In the genomic region with DNA sequence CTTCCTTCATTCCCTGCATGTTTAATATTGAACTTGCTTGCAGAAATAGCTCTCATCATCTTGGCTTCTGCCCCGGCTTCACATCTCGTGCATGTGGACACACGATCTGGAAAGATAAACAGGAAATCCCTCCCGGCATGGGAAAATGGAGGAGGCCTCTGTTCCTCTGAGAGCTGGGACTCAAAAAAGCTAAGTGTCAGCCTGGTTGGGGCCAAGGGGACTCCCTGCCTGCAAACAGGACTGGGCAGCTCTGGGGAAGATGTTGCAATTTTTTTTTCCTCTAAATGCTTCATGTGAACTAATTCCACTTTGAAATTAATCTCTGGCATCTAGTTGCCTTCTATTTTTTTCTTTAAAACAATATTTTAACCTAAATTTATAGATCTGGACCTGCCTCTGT, we compare ENCODE assay signal across 7 cellular contexts. TPM values are rescaled to one million over a fixed set of nuclear protein-coding genes. Genes with fewer than 3 reads are reported as not detected.
DNase-seq lines count a peak whose midpoint lies in the region; ATAC-seq and TF ChIP-seq lines count a peak whose summit lies in the region.

No MANE protein-coding gene starts in this region.

- no peak overlapping the region for H3K4me3 Mint-ChIP-seq in activated T-helper 17 cell treated with anti-CD3 and anti-CD28 coated beads, Interleukin-2, amount 50 U/mL, for 72 hours

- TF ChIP-seq CTCF in adrenal gland (IDR thresholded peaks at IDR 0.05) (no peak), upper lobe of left lung (IDR thresholded peaks at IDR 0.05) (no peak)

- no peaks in the 10 kb centered on the region for H3K4me1 Mint-ChIP-seq in activated T-helper 17 cell treated with anti-CD3 and anti-CD28 coated beads, Interleukin-2, amount 50 U/mL, for 72 hours

- TF ChIP-seq POLR2A in adrenal gland (IDR thresholded peaks at IDR 0.05): no peak
- TF ChIP-seq POLR2A in upper lobe of left lung (IDR thresholded peaks at IDR 0.05): no peak

- H3K4me1 ChIP-seq in adrenal gland (replicated peaks in 1 of 2) (peaks cover 0 to 23% of the 10 kb centered on the region in 2 donors), upper lobe of left lung (peaks cover 47 to 56% (median 51%) of the 10 kb centered on the region in 4 donors)

- H3K27ac Mint-ChIP-seq in activated T-helper 17 cell treated with anti-CD3 and anti-CD28 coated beads, Interleukin-2, amount 50 U/mL, for 72 hours: no peak overlapping the region

- peak; percentile 64 to 81 for ATAC-seq in upper lobe of left lung (ENCODE audit: low FRiP score in 2 of 2)
- no peak for ATAC-seq in activated T-helper 17 cell treated with anti-CD3 and anti-CD28 coated beads, Interleukin-2, amount 50 U/mL, for 72 hours (replicated peaks)
- no peak for ATAC-seq in HG02840 (IDR thresholded peaks at IDR 0.05; ENCODE audit: low FRiP score, unreplicated experiment)

- H3K27me3 ChIP-seq in adrenal gland (no peaks in the 10 kb centered on the region), upper lobe of left lung (no peaks in the 10 kb centered on the region)

- 12 to 39% (median 25%) methylated on average over 4 of the region's 4 CpGs for WGBS in adrenal gland, 4 donors
- WGBS in upper lobe of left lung, 2 donors: 7 to 16% methylated on average over 4 of the region's 4 CpGs

- H3K27ac ChIP-seq in adrenal gland: no peak overlapping the region
- peak overlapping the region; percentile 5 to 56 (median 52) for H3K27ac ChIP-seq in upper lobe of left lung

- intact Hi-C loops in adrenal gland (cut with DNase I): no loop called here

- peak; percentile 84 for DNase-seq in M059J (ENCODE audit: low read depth)
- DNase-seq in adrenal gland: peak; percentile 52 to 84 (median 71)
- peak; percentile 70 for DNase-seq in iris pigment epithelial cell (ENCODE audit: low read depth)
- peak in 1 of 2 donors; percentile 76 for DNase-seq in upper lobe of left lung
- no peak for DNase-seq in GF-D8 (lab: John Stamatoyannopoulos, UW)

- no peaks in the 10 kb centered on the region for H3K36me3 Mint-ChIP-seq in activated T-helper 17 cell treated with anti-CD3 and anti-CD28 coated beads, Interleukin-2, amount 50 U/mL, for 72 hours (ENCODE audit: low read depth)

- H3K9me3 ChIP-seq in adrenal gland (replicated peaks in 1 of 3) (no peaks in the 10 kb centered on the region), upper lobe of left lung (no peaks in the 10 kb centered on the region)

- no peaks in the 10 kb centered on the region for H3K9me3 Mint-ChIP-seq in activated T-helper 17 cell treated with anti-CD3 and anti-CD28 coated beads, Interleukin-2, amount 50 U/mL, for 72 hours

- peaks cover under 1% of the 10 kb centered on the region for H3K27me3 Mint-ChIP-seq in activated T-helper 17 cell treated with anti-CD3 and anti-CD28 coated beads, Interleukin-2, amount 50 U/mL, for 72 hours

- H3K36me3 ChIP-seq in adrenal gland (replicated peaks in 1 of 2) (no peaks in the 10 kb centered on the region), upper lobe of left lung (no peaks in the 10 kb centered on the region)

- H3K4me3 ChIP-seq in adrenal gland (no peak overlapping the region), upper lobe of left lung (no peak overlapping the region)

- peak in 2 of 4 donors; percentile 81 for TF ChIP-seq EP300 in upper lobe of left lung (IDR thresholded peaks at IDR 0.05)

RNA-seq across cellular contexts. Expression of a gene that starts 24.8 kb away (rescaled TPM):
- 7.3 and 13.8 TPM in 2 replicates for total RNA-seq in M059J (2014; rRNA removed; shearing (Covaris generic))
- total RNA-seq in adrenal gland (100 to 1,000 TPM in 1 of 8 donors, 10 to 100 TPM in 7; 42.7 to 121 (median 59.6) TPM), upper lobe of left lung (10 to 100 TPM; 39.9 to 90.6 (median 57.5) TPM)
- 10 to 100 TPM in 1 of 3 donors, 1 to 10 TPM in 2; 7.7 to 15.5 (median 8.9) TPM for polyA plus RNA-seq in adrenal gland
- total RNA-seq in activated T-helper 17 cell treated with anti-CD3 and anti-CD28 coated beads, Interleukin-2, amount 50 U/mL, for 72 hours: 1 to 10 TPM; 5.8 to 6.9 TPM

RNA-seq across cellular contexts. Expression of a gene that starts 29.4 kb away (rescaled TPM):
- total RNA-seq in M059J (2014; rRNA removed; shearing (Covaris generic)): 0.39 and 0.81 TPM in 2 replicates
- total RNA-seq in adrenal gland (1 to 10 TPM; 1.1 to 6.5 (median 3.3) TPM), upper lobe of left lung (10 to 100 TPM; 11.6 to 49.2 (median 14.8) TPM)
- 1 to 10 TPM; 2.4 to 4.0 (median 3.6) TPM for polyA plus RNA-seq in adrenal gland
- not detected for total RNA-seq in activated T-helper 17 cell treated with anti-CD3 and anti-CD28 coated beads, Interleukin-2, amount 50 U/mL, for 72 hours

Comparison
In these comparisons a context has a peak if more than half of its experiments do, and no peak if none do; other contexts are left out.
1. H3K27ac ChIP-seq: peak in upper lobe of left lung (4 of 4); none in adrenal gland (0 of 5).
2. ATAC-seq: peak in upper lobe of left lung (2 of 2); none in activated T-helper 17 cell treated with anti-CD3 and anti-CD28 coated beads, Interleukin-2, amount 50 U/mL, for 72 hours (single experiment) and HG02840 (single experiment).